Comparison of ENCODE assay signal across 10 cellular contexts in genomic region chr12:119153477-119154434, GRCh38. TPM values are rescaled to one million over a fixed set of nuclear protein-coding genes. Genes with fewer than 3 reads are reported as not detected.
DNase-seq lines count a peak whose midpoint lies in the region; ATAC-seq and TF ChIP-seq lines count a peak whose summit lies in the region.
"Had no signal": no experiment of that assay in that cellular context is flagged by ENCODE, and none has a peak within 500 bp of the region (broad histone marks: within the 10 kb centered on the region; RNA-seq: fewer than 3 reads in every experiment).

No MANE protein-coding gene starts in this region.

- DNase-seq in GM23338 (ENCODE audit: low spot score): peak; percentile 100
- DNase-seq in activated CD8-positive, alpha-beta T cell treated with anti-CD3 and anti-CD28 coated beads, Interleukin-2, amount 10 ng/mL, durations not matched to agents 7 days and 5 days: peak; percentile 22
- no peak for DNase-seq in DMS153 (lab: John Stamatoyannopoulos, UW)
- DNase-seq in 8988T: no peak
- DNase-seq: NCI-H2029 treated with DMSO at 0.1 percent for 48 hours had no signal

- H3K4me1 ChIP-seq in GM23338 (ENCODE audit: insufficient read depth) (peaks cover 9% of the 10 kb centered on the region; the same call in 1 of the 2 replicates), iPS-18a (ENCODE audit: control insufficient read depth, low read depth, low read length) (no peaks in the 10 kb centered on the region), skeletal muscle tissue (ENCODE audit: control insufficient read depth in 3 of 3, insufficient read depth in 3 of 3, low read length in 3 of 3) (peaks cover 15 to 28% (median 19%) of the 10 kb centered on the region in 3 donors)

- H3K4me3 Mint-ChIP-seq in GM23338: peak overlapping the region; percentile 85
- H3K4me3 Mint-ChIP-seq in activated CD8-positive, alpha-beta T cell treated with anti-CD3 and anti-CD28 coated beads, Interleukin-2, amount 10 ng/mL, durations not matched to agents 7 days and 5 days: no peak overlapping the region
- H3K4me3 Mint-ChIP-seq: stimulated activated naive CD8-positive, alpha-beta T cell treated with anti-CD3 and anti-CD28 coated beads, Interleukin-15, Interleukin-2, amounts not matched to agents 100 ng/mL and 50 ng/mL, for 24 hours had no signal

- H3K27me3 ChIP-seq in GM23338 (ENCODE audit: insufficient read depth) (no peaks in the 10 kb centered on the region), iPS-18a (ENCODE audit: control insufficient read depth, insufficient read depth, low read length) (no peaks in the 10 kb centered on the region), skeletal muscle tissue (ENCODE audit: control insufficient read depth in 3 of 3, insufficient read depth in 3 of 3, low read length in 3 of 3) (no peaks in the 10 kb centered on the region)

- H3K4me1 Mint-ChIP-seq in GM23338: peaks cover 13% of the 10 kb centered on the region
- H3K4me1 Mint-ChIP-seq in activated CD8-positive, alpha-beta T cell treated with anti-CD3 and anti-CD28 coated beads, Interleukin-2, amount 10 ng/mL, durations not matched to agents 7 days and 5 days (ENCODE audit: low read depth): no peaks in the 10 kb centered on the region

- H3K9me3 Mint-ChIP-seq in GM23338: peaks cover 20% of the 10 kb centered on the region
- peaks cover 4% of the 10 kb centered on the region for H3K9me3 Mint-ChIP-seq in activated CD8-positive, alpha-beta T cell treated with anti-CD3 and anti-CD28 coated beads, Interleukin-2, amount 10 ng/mL, durations not matched to agents 7 days and 5 days (ENCODE audit: insufficient read depth)

- peaks cover 18% of the 10 kb centered on the region for H3K27me3 Mint-ChIP-seq in GM23338 (ENCODE audit: insufficient read depth, low read depth, poor library complexity)
- H3K27me3 Mint-ChIP-seq in activated CD8-positive, alpha-beta T cell treated with anti-CD3 and anti-CD28 coated beads, Interleukin-2, amount 10 ng/mL, durations not matched to agents 7 days and 5 days (ENCODE audit: low read depth): peaks cover 4% of the 10 kb centered on the region

- ATAC-seq in GM23338 (peak; percentile 84), GM21576 (IDR thresholded peaks at IDR 0.05; ENCODE audit: unreplicated experiment) (no peak), HG03354 (IDR thresholded peaks at IDR 0.05; ENCODE audit: poor library complexity, severe bottlenecking, unreplicated experiment) (no peak)
- no peak for ATAC-seq in activated CD8-positive, alpha-beta T cell treated with anti-CD3 and anti-CD28 coated beads, Interleukin-2, amount 10 ng/mL, durations not matched to agents 7 days and 5 days

- H3K36me3 ChIP-seq in GM23338 (ENCODE audit: insufficient read depth) (peaks cover 14% of the 10 kb centered on the region), iPS-18a (ENCODE audit: control insufficient read depth, low read depth, low read length) (no peaks in the 10 kb centered on the region), skeletal muscle tissue (ENCODE audit: control insufficient read depth in 3 of 3, insufficient read depth in 3 of 3, low read length in 3 of 3) (no peaks in the 10 kb centered on the region)

- peak overlapping the region; percentile 85 for H3K9ac ChIP-seq in iPS-18a (ENCODE audit: low read length)
- peak overlapping the region; percentile 24 to 40 (median 25) for H3K9ac ChIP-seq in skeletal muscle tissue (ENCODE audit: low read depth in 1 of 3, low read length in 3 of 3)

- POLR2A ChIA-PET in activated CD8-positive, alpha-beta T cell treated with anti-CD3 and anti-CD28 coated beads, Interleukin-2, amount 10 ng/mL, durations not matched to agents 7 days and 5 days (lab: Charles Lee): no interaction called here

- H3K9me3 ChIP-seq in iPS-18a (ENCODE audit: control insufficient read depth, low read depth, low read length) (no peaks in the 10 kb centered on the region), skeletal muscle tissue (ENCODE audit: control insufficient read depth in 3 of 3, low read length in 3 of 3) (peaks cover 0 to 5% (median 0%) of the 10 kb centered on the region in 3 donors)

- peaks cover 7% of the 10 kb centered on the region for H3K9me2 ChIP-seq in GM23338 (ENCODE audit: insufficient read depth)

- peak overlapping the region; percentile 95 for H3K4me3 ChIP-seq in GM23338
- peak overlapping the region; percentile 68 for H3K4me3 ChIP-seq in iPS-18a (ENCODE audit: low read length)
- peak overlapping the region in 1 of 3 donors; percentile 6 for H3K4me3 ChIP-seq in skeletal muscle tissue (ENCODE audit: low read length in 3 of 3)

- H3F3A ChIP-seq in GM23338 (replicated peaks; ENCODE audit: low read depth): no peaks in the 10 kb centered on the region

- CTCF ChIA-PET in activated CD8-positive, alpha-beta T cell treated with anti-CD3 and anti-CD28 coated beads, Interleukin-2, amount 10 ng/mL, durations not matched to agents 7 days and 5 days (lab: Charles Lee): no interaction called here

- H3K4me2 ChIP-seq in GM23338: peak overlapping the region; percentile 94

- no peak for TF ChIP-seq CTCF in GM23338 (conservative IDR thresholded peaks at IDR 0.05; ENCODE audit: low read depth in 2 of 2)

- peak overlapping the region; percentile 81; the same call in 1 of the 2 replicates for H2AFZ ChIP-seq in GM23338

- peaks cover 17% of the 10 kb centered on the region for H3K79me2 ChIP-seq in GM23338 (replicated peaks; ENCODE audit: insufficient read depth)

- peak overlapping the region; percentile 98 for H3K27ac ChIP-seq in GM23338 (ENCODE audit: low read depth)
- peak overlapping the region; percentile 78 for H3K27ac ChIP-seq in iPS-18a (ENCODE audit: low read length)
- peak overlapping the region; percentile 29 for H3K27ac ChIP-seq in skeletal muscle tissue (ENCODE audit: low read depth, low read length)

- H4K20me1 ChIP-seq in GM23338 (replicated peaks; ENCODE audit: insufficient read depth): no peaks in the 10 kb centered on the region

- peaks cover 50% of the 10 kb centered on the region for H3K36me3 Mint-ChIP-seq in GM23338 (ENCODE audit: low read depth)
- no peaks in the 10 kb centered on the region for H3K36me3 Mint-ChIP-seq in activated CD8-positive, alpha-beta T cell treated with anti-CD3 and anti-CD28 coated beads, Interleukin-2, amount 10 ng/mL, durations not matched to agents 7 days and 5 days (ENCODE audit: low read depth)

- H3K27ac Mint-ChIP-seq in GM23338: peak overlapping the region; percentile 100
- no peak overlapping the region for H3K27ac Mint-ChIP-seq in activated CD8-positive, alpha-beta T cell treated with anti-CD3 and anti-CD28 coated beads, Interleukin-2, amount 10 ng/mL, durations not matched to agents 7 days and 5 days
- H3K27ac Mint-ChIP-seq: stimulated activated naive CD8-positive, alpha-beta T cell treated with anti-CD3 and anti-CD28 coated beads, Interleukin-15, Interleukin-2, amounts not matched to agents 100 ng/mL and 50 ng/mL, for 24 hours had no signal

TF ChIP-seq in GM23338, 12 proteins besides CTCF, POLR2A, EP300 and RAD21 (continues in another document):
- TF ChIP-seq EZH2phosphoT487 (IDR thresholded peaks at IDR 0.05; ENCODE audit: unreplicated experiment) (no peak), STAT1 (IDR thresholded peaks at IDR 0.05; ENCODE audit: unreplicated experiment) (no peak), ZNF331 (CRISPR knock-in tag; IDR thresholded peaks at IDR 0.05; ENCODE audit: low read depth) (no peak), JUNB (IDR thresholded peaks at IDR 0.05; ENCODE audit: unreplicated experiment) (no peak), ETS1 (IDR thresholded peaks at IDR 0.05) (0 out of 2 replicates have a peak, but pooled peaks have one; percentile 24), EZH2 (IDR thresholded peaks at IDR 0.05; ENCODE audit: low read depth, unreplicated experiment) (no peak), POLR2AphosphoS5 (IDR thresholded peaks at IDR 0.05; ENCODE audit: low read depth) (peak; percentile 62), REST (IDR thresholded peaks at IDR 0.05; ENCODE audit: unreplicated experiment) (no peak)

RNA-seq across cellular contexts. Expression of gene HSPB8, which starts 25.0 kb away (rescaled TPM):
- 4.7 and 4.8 TPM in 2 replicates for total RNA-seq in GM23338 (2014; rRNA removed; shearing (Covaris generic))
- 3.5 and 4.3 TPM in 2 replicates for polyA plus RNA-seq in GM23338 (2016; fragmentation: Nextera tagmentation; extraction: Ambion mirVana)
- total RNA-seq in activated CD8-positive, alpha-beta T cell treated with anti-CD3 and anti-CD28 coated beads, Interleukin-2, amount 10 ng/mL, durations not matched to agents 7 days and 5 days: not detected
- 94.5 TPM for total RNA-seq in skeletal muscle tissue

Comparison
In these comparisons a context has a peak if more than half of its experiments do, and no peak if none do; other contexts are left out.
1. DNase-seq: peak in GM23338 (single experiment) and activated CD8-positive, alpha-beta T cell treated with anti-CD3 and anti-CD28 coated beads, Interleukin-2, amount 10 ng/mL, durations not matched to agents 7 days and 5 days (single experiment); none in DMS153 (single experiment) and 8988T (single experiment).
2. H3K27ac ChIP-seq: peak in every context shown above with its lines; median percentile 98 in GM23338; 78 in iPS-18a; 29 in skeletal muscle tissue.
3. RNA of gene HSPB8, which starts 25.0 kb away (total RNA-seq): 94.5 TPM in skeletal muscle tissue (single experiment); 4.7 to 4.8 TPM in GM23338 and not detected in activated CD8-positive, alpha-beta T cell treated with anti-CD3 and anti-CD28 coated beads, Interleukin-2, amount 10 ng/mL, durations not matched to agents 7 days and 5 days; every median in the first group is over 10 times any median in the second.